ENCODE assay signal across 21 cellular contexts in genomic region chr3:48707157-48707556, GRCh38.
"Had no signal": no experiment of that assay in that cellular context is flagged by ENCODE, and none has a peak within 500 bp of the region (broad histone marks: within the 10 kb centered on the region; RNA-seq: fewer than 3 reads in every experiment).

No MANE protein-coding gene starts in this region.

- H3K4me1 ChIP-seq: prostate gland had no signal

- H3K9me3 Mint-ChIP-seq: activated CD4-positive, alpha-beta T cell treated with anti-CD3 and anti-CD28 coated beads, Interleukin-2, amount 10 ng/mL, durations not matched to agents 7 days and 5 days; activated naive CD4-positive, alpha-beta T cell treated with anti-CD3 and anti-CD28 coated beads, Interleukin-2, amount 50 U/mL, for 72 hours; activated T-cell treated with anti-CD3 and anti-CD28 coated beads, Interleukin-2, amount 50 U/mL, for 4 hours; brain; central memory CD8-positive, alpha-beta T cell; memory B cell; nephron had no signal

- H3K36me3 ChIP-seq: prostate gland had no signal

- H3K4me3 ChIP-seq: coronary artery, left ventricle myocardium inferior, prostate gland, right lobe of liver, smooth muscle cell, testis had no signal

- H3K27ac ChIP-seq: coronary artery, left ventricle myocardium inferior, right lobe of liver had no signal

- H3K27ac Mint-ChIP-seq: activated CD4-positive, alpha-beta T cell treated with anti-CD3 and anti-CD28 coated beads, Interleukin-2, amount 10 ng/mL, durations not matched to agents 7 days and 5 days; memory B cell; nephron; stimulated activated naive CD8-positive, alpha-beta T cell treated with anti-CD3 and anti-CD28 coated beads, Interleukin-15, amount 100 ng/mL, for 72 hours had no signal

- ATAC-seq: activated naive CD4-positive, alpha-beta T cell treated with anti-CD3 and anti-CD28 coated beads, Interleukin-2, amount 50 U/mL, for 72 hours; activated T-cell treated with anti-CD3 and anti-CD28 coated beads, Interleukin-2, amount 50 U/mL, for 4 hours; right lobe of liver; stimulated activated naive CD8-positive, alpha-beta T cell treated with anti-CD3 and anti-CD28 coated beads, Interleukin-15, amount 100 ng/mL, for 72 hours had no signal

- H3K4me3 Mint-ChIP-seq: activated CD4-positive, alpha-beta T cell treated with anti-CD3 and anti-CD28 coated beads, Interleukin-2, amount 10 ng/mL, durations not matched to agents 7 days and 5 days; activated T-cell treated with anti-CD3 and anti-CD28 coated beads, Interleukin-2, amount 50 U/mL, for 4 hours; central memory CD8-positive, alpha-beta T cell; memory B cell; nephron; stimulated activated naive CD8-positive, alpha-beta T cell treated with anti-CD3 and anti-CD28 coated beads, Interleukin-15, amount 100 ng/mL, for 72 hours had no signal

- DNase-seq: activated CD4-positive, alpha-beta T cell treated with anti-CD3 and anti-CD28 coated beads, Interleukin-2, amount 10 ng/mL, durations not matched to agents 7 days and 5 days; activated CD4-positive, CD25-positive, alpha-beta regulatory T cell; activated gamma-delta T cell; activated T-cell treated with anti-CD3 and anti-CD28 coated beads, Interleukin-2, amount 50 U/mL, for 4 hours; amygdala; foreskin fibroblast; hippocampal formation; left ventricle myocardium inferior; nucleus accumbens; stimulated activated naive CD8-positive, alpha-beta T cell treated with anti-CD3 and anti-CD28 coated beads, Interleukin-15, amount 100 ng/mL, for 72 hours; SW 1271; testis had no signal

- H3K27me3 Mint-ChIP-seq: activated CD4-positive, alpha-beta T cell treated with anti-CD3 and anti-CD28 coated beads, Interleukin-2, amount 10 ng/mL, durations not matched to agents 7 days and 5 days; brain; central memory CD8-positive, alpha-beta T cell; memory B cell; stimulated activated naive CD8-positive, alpha-beta T cell treated with anti-CD3 and anti-CD28 coated beads, Interleukin-15, amount 100 ng/mL, for 72 hours had no signal

- H3K9me3 ChIP-seq: left ventricle myocardium inferior, prostate gland, right lobe of liver, testis had no signal

- H3K27me3 ChIP-seq: right lobe of liver, testis had no signal
